In the genomic region with DNA sequence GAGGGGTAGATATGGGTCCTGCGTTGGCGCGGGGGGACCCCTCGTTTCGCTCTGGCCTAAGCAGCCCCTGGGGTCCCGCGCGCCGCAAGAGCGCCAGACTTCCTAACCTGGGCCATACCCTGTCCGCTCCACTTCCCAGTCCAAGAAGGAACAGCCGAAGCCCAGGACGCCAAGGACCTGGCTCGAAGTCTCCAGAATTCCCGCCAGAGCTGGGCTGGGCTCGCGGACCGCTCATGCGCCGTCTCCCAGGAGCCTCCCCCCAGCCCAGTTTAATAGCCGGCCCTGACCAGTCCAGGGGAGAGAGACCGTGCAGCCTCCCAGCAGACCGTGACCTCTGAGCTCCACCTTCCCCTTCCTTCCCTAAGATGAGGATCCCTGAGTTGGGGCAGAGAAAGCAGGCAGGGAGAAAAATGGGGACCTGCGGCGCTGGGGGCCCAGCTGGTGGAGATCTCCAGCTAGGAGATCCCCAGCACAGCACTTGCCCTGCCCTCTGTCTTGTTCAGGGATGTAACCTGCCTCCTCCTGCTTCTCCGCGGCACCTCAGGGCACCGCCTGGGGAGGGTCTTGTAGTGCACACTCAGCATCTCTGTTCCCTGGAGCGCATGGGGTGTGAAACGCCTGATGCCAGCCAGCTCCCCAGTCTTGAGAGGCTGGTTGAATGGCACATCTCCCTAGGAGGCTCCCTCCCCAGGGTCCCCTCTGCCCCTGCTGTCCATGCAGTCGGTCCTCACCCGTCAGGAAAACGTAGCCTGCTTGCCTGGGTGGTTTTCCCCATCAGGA, we compare ENCODE assay signal across 8 cellular contexts. TPM values are rescaled to one million over a fixed set of nuclear protein-coding genes. Genes with fewer than 3 reads are reported as not detected.
DNase-seq lines count a peak whose midpoint lies in the region; ATAC-seq, FAIRE-seq and TF ChIP-seq lines count a peak whose summit lies in the region.

No MANE protein-coding gene starts in this region.

- CTCF ChIA-PET in activated B cell treated with CpG ODN at 0.5 μM for 24 hours (lab: Charles Lee), result interaction anchor here (2.2 kb wide), 1 partner anchor 13 kb away, joined by 6 read pairs; no protein-coding TSS in a partner anchor

- H3K36me3 ChIP-seq in pancreas, result no peaks in the 10 kb centered on the region

- H3K27ac ChIP-seq in pancreas, result peak overlapping the region; percentile 45 to 74 (median 60)

- DNase-seq in NCI-H2227 (lab: John Stamatoyannopoulos, UW; ENCODE audit: unreplicated experiment) (peak; percentile 26), NCI-H2227 treated with DMSO at 0.1 percent for 48 hours (lab: John Stamatoyannopoulos, UW) (no peak), activated B cell treated with CpG ODN at 0.5 μM for 24 hours (no peak), glutamatergic neuron (no peak), pancreas (peak in 5 of 6 donors; percentile 38 to 76 (median 39))
- DNase-seq in activated CD4-positive, CD25-positive, alpha-beta regulatory T cell (lab: John Stamatoyannopoulos, UW), result no peak

- H3K9me3 Mint-ChIP-seq in activated B cell treated with CpG ODN at 0.5 μM for 24 hours (no peaks in the 10 kb centered on the region), glutamatergic neuron (ENCODE audit: unreplicated experiment) (peaks cover 2% of the 10 kb centered on the region)

- H3K27me3 ChIP-seq in pancreas, result no peaks in the 10 kb centered on the region

- ATAC-seq in activated B cell treated with CpG ODN at 0.5 μM for 24 hours (ENCODE audit: low read depth) (no peak), pancreas (peak; percentile 13 to 18 (median 18)), HG03442 (IDR thresholded peaks at IDR 0.05; ENCODE audit: unreplicated experiment) (no peak), GM21717 (IDR thresholded peaks at IDR 0.05; ENCODE audit: unreplicated experiment) (no peak)

- H3K27ac Mint-ChIP-seq in activated B cell treated with CpG ODN at 0.5 μM for 24 hours, result no peak overlapping the region
- no peak overlapping the region for H3K27ac Mint-ChIP-seq in glutamatergic neuron (ENCODE audit: unreplicated experiment)

- H3K4me1 Mint-ChIP-seq in activated B cell treated with CpG ODN at 0.5 μM for 24 hours, result peaks cover 29% of the 10 kb centered on the region
- H3K4me1 Mint-ChIP-seq in glutamatergic neuron (ENCODE audit: low read depth, unreplicated experiment), result no peaks in the 10 kb centered on the region

- peak overlapping the region; percentile 83 for H3K4me3 Mint-ChIP-seq in activated B cell treated with CpG ODN at 0.5 μM for 24 hours
- H3K4me3 Mint-ChIP-seq in glutamatergic neuron (ENCODE audit: unreplicated experiment), result peak overlapping the region; percentile 72

- TF ChIP-seq CTCF in activated B cell treated with CpG ODN at 0.5 μM for 24 hours (IDR thresholded peaks at IDR 0.05) (no peak), glutamatergic neuron (IDR thresholded peaks at IDR 0.05; ENCODE audit: partially characterized antibody, unreplicated experiment) (no peak), pancreas (IDR thresholded peaks at IDR 0.05) (no peak)

- peaks cover 7% of the 10 kb centered on the region for H3K36me3 Mint-ChIP-seq in activated B cell treated with CpG ODN at 0.5 μM for 24 hours (ENCODE audit: low read depth)
- no peaks in the 10 kb centered on the region for H3K36me3 Mint-ChIP-seq in glutamatergic neuron (ENCODE audit: unreplicated experiment)

- POLR2A ChIA-PET in activated B cell treated with CpG ODN at 0.5 μM for 24 hours (lab: Charles Lee), result interaction anchor here (0.8 to 4.2 kb wide), 5 partner anchors 11 to 145 kb away, joined by 3 to 35 read pairs (median 4); a partner anchor contains a TSS

- FAIRE-seq in pancreas (lab: Jason Lieb, UNC), result no peak

- WGBS in pancreas, 2 donors, result 22 to 23% methylated on average over 32 to 33 of the region's 33 CpGs

- peak overlapping the region; percentile 93 to 97 (median 94) for H3K4me3 ChIP-seq in pancreas

- peaks cover 9 to 16% (median 11%) of the 10 kb centered on the region in 3 donors for H3K4me1 ChIP-seq in pancreas

- intact Hi-C loops in activated B cell treated with CpG ODN at 0.5 μM for 24 hours (cut with micrococcal nuclease) (loop anchor here (1.0 to 5.0 kb wide), 7 partner anchors 13 to 510 kb away; a partner anchor contains a TSS), pancreas (cut with DNase I) (no loop called here)

- H3K27me3 Mint-ChIP-seq in activated B cell treated with CpG ODN at 0.5 μM for 24 hours (no peaks in the 10 kb centered on the region), glutamatergic neuron (ENCODE audit: unreplicated experiment) (peaks cover 14% of the 10 kb centered on the region)

- no peaks in the 10 kb centered on the region for H3K9me3 ChIP-seq in pancreas

RNA-seq across cellular contexts. Expression of a gene that starts 1.2 kb away (rescaled TPM):
- total RNA-seq in activated B cell treated with CpG ODN at 0.5 μM for 24 hours (52.5 and 60.3 TPM in 2 replicates), glutamatergic neuron (ENCODE audit: unreplicated experiment) (48.5 TPM), pancreas (10 to 100 TPM; 13.0 to 22.6 (median 19.3) TPM)
- polyA plus RNA-seq in pancreas, result 10 to 100 TPM; 13.7 to 28.0 TPM

RNA-seq across cellular contexts. Expression of a gene that starts 14.1 kb away (rescaled TPM):
- total RNA-seq in activated B cell treated with CpG ODN at 0.5 μM for 24 hours (40.3 and 44.6 TPM in 2 replicates), glutamatergic neuron (ENCODE audit: unreplicated experiment) (138 TPM), pancreas (10 to 100 TPM; 20.0 to 36.6 (median 23.8) TPM)
- polyA plus RNA-seq in pancreas, result 10 to 100 TPM; 11.7 to 14.2 TPM

Comparison
In these comparisons a context has a peak if more than half of its experiments do, and no peak if none do; other contexts are left out.
1. DNase-seq: peak in NCI-H2227 (single experiment) and pancreas (5 of 6); none in NCI-H2227 treated with DMSO at 0.1 percent for 48 hours (single experiment), activated B cell treated with CpG ODN at 0.5 μM for 24 hours (single experiment), glutamatergic neuron (single experiment) and activated CD4-positive, CD25-positive, alpha-beta regulatory T cell (0 of 4).
2. ATAC-seq: peak in pancreas (4 of 4); none in activated B cell treated with CpG ODN at 0.5 μM for 24 hours (single experiment), HG03442 (single experiment) and GM21717 (single experiment).